17 cellular contexts compared by ENCODE assay signal in genomic region chr6:108594640-108595039, GRCh38. TPM values are rescaled to one million over a fixed set of nuclear protein-coding genes. Genes with fewer than 3 reads are reported as not detected.
DNase-seq lines count a peak whose midpoint lies in the region; ATAC-seq, FAIRE-seq and TF ChIP-seq lines count a peak whose summit lies in the region.
"Had no signal": no experiment of that assay in that cellular context is flagged by ENCODE, and none has a peak within 500 bp of the region (broad histone marks: within the 10 kb centered on the region; RNA-seq: fewer than 3 reads in every experiment).

No MANE protein-coding gene starts in this region.

- ATAC-seq in right lobe of liver (peak; percentile 87 to 95 (median 90)), GM21576 (IDR thresholded peaks at IDR 0.05; ENCODE audit: unreplicated experiment) (no peak)
- ATAC-seq: K562; naive thymus-derived CD8-positive, alpha-beta T cell had no signal

- H3K27me3 Mint-ChIP-seq in activated CD4-positive, alpha-beta memory T cell treated with anti-CD3 and anti-CD28 coated beads, Interleukin-2, amount 10 ng/mL, durations not matched to agents 7 days and 5 days = no peaks in the 10 kb centered on the region
- H3K27me3 Mint-ChIP-seq: activated naive CD8-positive, alpha-beta T cell treated with anti-CD3 and anti-CD28 coated beads for 36 hours; naive thymus-derived CD8-positive, alpha-beta T cell had no signal

- H3K4me3 Mint-ChIP-seq in activated CD4-positive, alpha-beta memory T cell treated with anti-CD3 and anti-CD28 coated beads, Interleukin-2, amount 10 ng/mL, durations not matched to agents 7 days and 5 days = no peak overlapping the region
- H3K4me3 Mint-ChIP-seq: activated naive CD8-positive, alpha-beta T cell treated with anti-CD3 and anti-CD28 coated beads for 36 hours; naive thymus-derived CD8-positive, alpha-beta T cell had no signal

- no peak overlapping the region for H3K27ac Mint-ChIP-seq in activated CD4-positive, alpha-beta memory T cell treated with anti-CD3 and anti-CD28 coated beads, Interleukin-2, amount 10 ng/mL, durations not matched to agents 7 days and 5 days
- H3K27ac Mint-ChIP-seq: activated naive CD8-positive, alpha-beta T cell treated with anti-CD3 and anti-CD28 coated beads for 36 hours had no signal

- POLR2A ChIA-PET in activated CD4-positive, alpha-beta memory T cell treated with anti-CD3 and anti-CD28 coated beads, Interleukin-2, amount 10 ng/mL, durations not matched to agents 7 days and 5 days (lab: Charles Lee) = no interaction called here

- H3K27me3 ChIP-seq in MG63 (no peaks in the 10 kb centered on the region), bronchial epithelial cell (ENCODE audit: control insufficient read depth, insufficient read depth, low read length) (no peaks in the 10 kb centered on the region), right lobe of liver (no peaks in the 10 kb centered on the region), stomach (no peaks in the 10 kb centered on the region), WERI-Rb-1 (ENCODE audit: insufficient read depth, low read depth, severe bottlenecking) (no peaks in the 10 kb centered on the region)
- H3K27me3 ChIP-seq: BE2C had no signal

- H3K4me1 ChIP-seq in right lobe of liver (peaks cover 2 to 84% (median 33%) of the 10 kb centered on the region in 4 donors), stomach (peaks cover 85 to 100% (median 99%) of the 10 kb centered on the region in 4 donors)

- DNase-seq in MG63 = peak; percentile 11
- peak; percentile 75 for DNase-seq in bronchial epithelial cell (ENCODE audit: low read depth)
- DNase-seq in right lobe of liver = peak; percentile 62 to 94 (median 80)
- DNase-seq in stomach = peak; percentile 88
- DNase-seq in WERI-Rb-1 = no peak
- no peak for DNase-seq in activated CD4-positive, alpha-beta T cell treated with anti-CD3 and anti-CD28 coated beads, Interleukin-2, amount 50 U/mL, for 4 hours
- no peak for DNase-seq in activated CD4-positive, alpha-beta memory T cell treated with anti-CD3 and anti-CD28 coated beads, Interleukin-2, amount 10 ng/mL, durations not matched to agents 7 days and 5 days
- DNase-seq: activated naive CD8-positive, alpha-beta T cell treated with anti-CD3 and anti-CD28 coated beads for 36 hours; BE2C; DND-41; naive thymus-derived CD8-positive, alpha-beta T cell; NCI-H187 treated with DMSO at 0.1 percent for 48 hours had no signal

- TF ChIP-seq POLR2A in right lobe of liver (IDR thresholded peaks at IDR 0.05) (no peak), stomach (IDR thresholded peaks at IDR 0.05) (no peak)

- H3K9me3 ChIP-seq in MG63 (no peaks in the 10 kb centered on the region), right lobe of liver (no peaks in the 10 kb centered on the region), stomach (no peaks in the 10 kb centered on the region), WERI-Rb-1 (ENCODE audit: severe bottlenecking) (no peaks in the 10 kb centered on the region)

- no peak for FAIRE-seq in bronchial epithelial cell (lab: Jason Lieb, UNC)
- FAIRE-seq: colon, GM12891, K562 had no signal

- TF ChIP-seq EP300 in stomach (IDR thresholded peaks at IDR 0.05) = no peak

- peaks cover 2% of the 10 kb centered on the region; the same call in 1 of the 2 replicates for H3K36me3 ChIP-seq in MG63
- no peaks in the 10 kb centered on the region for H3K36me3 ChIP-seq in bronchial epithelial cell (ENCODE audit: control insufficient read depth, insufficient read depth, low read length)
- H3K36me3 ChIP-seq in right lobe of liver = no peaks in the 10 kb centered on the region
- no peaks in the 10 kb centered on the region for H3K36me3 ChIP-seq in stomach
- no peaks in the 10 kb centered on the region; the same call in 1 of the 2 replicates for H3K36me3 ChIP-seq in WERI-Rb-1
- H3K36me3 ChIP-seq: BE2C had no signal

- H3K9me3 Mint-ChIP-seq in activated CD4-positive, alpha-beta memory T cell treated with anti-CD3 and anti-CD28 coated beads, Interleukin-2, amount 10 ng/mL, durations not matched to agents 7 days and 5 days = no peaks in the 10 kb centered on the region
- H3K9me3 Mint-ChIP-seq: activated naive CD8-positive, alpha-beta T cell treated with anti-CD3 and anti-CD28 coated beads for 36 hours; naive thymus-derived CD8-positive, alpha-beta T cell had no signal

- no peak for TF ChIP-seq CTCF in bronchial epithelial cell (IDR thresholded peaks at IDR 0.05; ENCODE audit: insufficient read depth, low read length, severe bottlenecking)
- TF ChIP-seq CTCF in right lobe of liver (IDR thresholded peaks at IDR 0.05) = no peak
- TF ChIP-seq CTCF in stomach (IDR thresholded peaks at IDR 0.05) = no peak
- TF ChIP-seq CTCF in WERI-Rb-1 (IDR thresholded peaks at IDR 0.05; ENCODE audit: low read depth, low read length) = no peak

- CTCF ChIA-PET in activated CD4-positive, alpha-beta memory T cell treated with anti-CD3 and anti-CD28 coated beads, Interleukin-2, amount 10 ng/mL, durations not matched to agents 7 days and 5 days (lab: Charles Lee) = no interaction called here

- peaks cover 56% of the 10 kb centered on the region for H3K4me1 Mint-ChIP-seq in activated CD4-positive, alpha-beta memory T cell treated with anti-CD3 and anti-CD28 coated beads, Interleukin-2, amount 10 ng/mL, durations not matched to agents 7 days and 5 days

- 21% methylated on average over 3 of the region's 4 CpGs for WGBS in right lobe of liver (ENCODE audit: insufficient coverage, low coverage, low lambda C conversion rate, missing lambda C conversion rate)
- 22 to 56% (median 39%) methylated on average over 4 of the region's 4 CpGs for WGBS in stomach, 5 donors

- H3K27ac ChIP-seq in right lobe of liver (peak overlapping the region in 2 of 3 donors; percentile 50 to 59), stomach (peak overlapping the region; percentile 39 to 89 (median 86)), WERI-Rb-1 (no peak overlapping the region)
- H3K27ac ChIP-seq: SK-N-MC had no signal

- peaks cover 8% of the 10 kb centered on the region for H3K36me3 Mint-ChIP-seq in activated CD4-positive, alpha-beta memory T cell treated with anti-CD3 and anti-CD28 coated beads, Interleukin-2, amount 10 ng/mL, durations not matched to agents 7 days and 5 days (ENCODE audit: low read depth)

- no peak overlapping the region for H3K4me3 ChIP-seq in MG63
- no peak overlapping the region for H3K4me3 ChIP-seq in bronchial epithelial cell (ENCODE audit: low read depth, low read length)
- H3K4me3 ChIP-seq in right lobe of liver = no peak overlapping the region
- H3K4me3 ChIP-seq in stomach = no peak overlapping the region
- no peak overlapping the region for H3K4me3 ChIP-seq in WERI-Rb-1 (ENCODE audit: low read depth, low read length)
- H3K4me3 ChIP-seq: K562, SK-N-MC had no signal

- intact Hi-C loops in right lobe of liver (cut with DNase I) (no loop called here), stomach (cut with DNase I; ENCODE audit: low total_unique reads) (no loop called here)

RNA-seq across cellular contexts. Expression of gene FOXO3, which starts 33.9 kb away (rescaled TPM):
- total RNA-seq in MG63 (2014; rRNA removed; shearing (Covaris generic); ENCODE audit: low replicate concordance) = 14.9 TPM in 2 replicates
- total RNA-seq in bronchial epithelial cell (28.7 and 29.3 TPM in 2 replicates), right lobe of liver (10 to 100 TPM; 18.1 to 45.2 (median 23.8) TPM), stomach (10 to 100 TPM; 33.3 to 89.8 (median 78.6) TPM)
- polyA plus RNA-seq in stomach = 10 to 100 TPM; 13.0 to 21.2 (median 14.4) TPM
- total RNA-seq in activated CD4-positive, alpha-beta memory T cell treated with anti-CD3 and anti-CD28 coated beads, Interleukin-2, amount 10 ng/mL, durations not matched to agents 7 days and 5 days = 10 to 100 TPM; 19.1 to 19.3 TPM

Comparison
In these comparisons a context has a peak if more than half of its experiments do, and no peak if none do; other contexts are left out.
1. DNase-seq: peak in MG63 (single experiment), bronchial epithelial cell (single experiment), right lobe of liver (3 of 3) and stomach (single experiment); none in WERI-Rb-1 (single experiment), activated CD4-positive, alpha-beta T cell treated with anti-CD3 and anti-CD28 coated beads, Interleukin-2, amount 50 U/mL, for 4 hours (0 of 2) and activated CD4-positive, alpha-beta memory T cell treated with anti-CD3 and anti-CD28 coated beads, Interleukin-2, amount 10 ng/mL, durations not matched to agents 7 days and 5 days (single experiment).